ENCODE assay signal across 29 cellular contexts in the genomic region with DNA sequence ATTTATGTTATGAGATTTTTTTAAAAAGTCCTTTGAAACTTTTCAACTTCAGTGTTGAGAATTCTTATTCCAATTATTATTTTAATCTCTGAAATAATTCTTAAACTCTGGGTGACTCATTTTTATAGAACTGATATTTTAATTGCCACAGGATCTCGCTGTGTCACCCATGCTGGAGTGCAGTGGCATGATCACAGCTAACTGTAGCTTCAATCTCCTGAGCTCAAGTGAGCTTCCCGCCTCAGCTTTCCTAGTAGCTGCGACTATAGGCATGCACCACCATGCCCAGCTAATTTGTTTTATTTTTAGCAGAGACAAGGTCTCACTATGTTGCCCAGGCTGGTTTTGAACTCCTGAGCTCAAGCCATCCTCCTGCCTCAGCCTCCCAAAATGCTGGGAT.
"Had no signal": no experiment of that assay in that cellular context is flagged by ENCODE, and none has a peak within 500 bp of the region (broad histone marks: within the 10 kb centered on the region; RNA-seq: fewer than 3 reads in every experiment).

No MANE protein-coding gene starts in this region.

- H3K36me3 ChIP-seq: uterus had no signal

- FAIRE-seq: urothelium cell line had no signal

- H3K4me3 Mint-ChIP-seq: stimulated activated effector memory CD8-positive, alpha-beta T cell treated with anti-CD3 and anti-CD28 coated beads, Interleukin-12 subunit alpha, Interleukin-12 subunit beta, amount 100 ng/mL, for 72 hours; stimulated activated memory B cell treated with anti-CD40 and anti-IgM and Interleukin-4, amounts not matched to agents 10 μg/mL and 1 μg/mL and 100 μg/mL, for 72 hours; stimulated activated naive B cell treated with anti-CD40 and anti-IgM and Interleukin-4, amounts not matched to agents 10 μg/mL and 1 μg/mL and 100 μg/mL, for 72 hours; stimulated activated naive CD8-positive, alpha-beta T cell treated with anti-CD3 and anti-CD28 coated beads, Interleukin-15, amount 100 ng/mL, for 72 hours; stimulated activated naive CD8-positive, alpha-beta T cell treated with anti-CD3 and anti-CD28 coated beads, Interleukin-15, Interleukin-2, amounts not matched to agents 100 ng/mL and 50 ng/mL, for 24 hours; type B pancreatic cell had no signal

- H3K9me3 ChIP-seq: stomach, suprapubic skin, testis, thoracic aorta, thyroid gland, tibial artery, tibial nerve, transverse colon, upper lobe of left lung, upper lobe of right lung, uterus, vagina had no signal

- H3K27ac ChIP-seq: stomach, suprapubic skin, testis, thoracic aorta, thyroid gland, tibial artery, tibial nerve, transverse colon, upper lobe of left lung, upper lobe of right lung, uterus, vagina had no signal

- H3K27me3 ChIP-seq: stomach, suprapubic skin, testis, thyroid gland, tibial artery, tibial nerve, transverse colon, upper lobe of left lung, upper lobe of right lung, uterus, vagina had no signal

- H3K27me3 Mint-ChIP-seq: stimulated activated memory B cell treated with anti-CD40 and anti-IgM and Interleukin-4, amounts not matched to agents 10 μg/mL and 1 μg/mL and 100 μg/mL, for 72 hours; stimulated activated naive B cell treated with anti-CD40 and anti-IgM and Interleukin-4, amounts not matched to agents 10 μg/mL and 1 μg/mL and 100 μg/mL, for 72 hours; stimulated activated naive CD8-positive, alpha-beta T cell treated with anti-CD3 and anti-CD28 coated beads, Interleukin-15, amount 100 ng/mL, for 72 hours; stimulated activated naive CD8-positive, alpha-beta T cell treated with anti-CD3 and anti-CD28 coated beads, Interleukin-15, Interleukin-2, amounts not matched to agents 100 ng/mL and 50 ng/mL, for 24 hours; type B pancreatic cell had no signal

- H3K27ac Mint-ChIP-seq: stimulated activated effector memory CD8-positive, alpha-beta T cell treated with anti-CD3 and anti-CD28 coated beads, Interleukin-12 subunit alpha, Interleukin-12 subunit beta, amount 100 ng/mL, for 72 hours; stimulated activated memory B cell treated with anti-CD40 and anti-IgM and Interleukin-4, amounts not matched to agents 10 μg/mL and 1 μg/mL and 100 μg/mL, for 72 hours; stimulated activated naive B cell treated with anti-CD40 and anti-IgM and Interleukin-4, amounts not matched to agents 10 μg/mL and 1 μg/mL and 100 μg/mL, for 72 hours; stimulated activated naive CD8-positive, alpha-beta T cell treated with anti-CD3 and anti-CD28 coated beads, Interleukin-15, amount 100 ng/mL, for 72 hours; stimulated activated naive CD8-positive, alpha-beta T cell treated with anti-CD3 and anti-CD28 coated beads, Interleukin-15, Interleukin-2, amounts not matched to agents 100 ng/mL and 50 ng/mL, for 24 hours; type B pancreatic cell had no signal

- H3K9me3 Mint-ChIP-seq: stimulated activated effector memory CD8-positive, alpha-beta T cell treated with anti-CD3 and anti-CD28 coated beads, Interleukin-12 subunit alpha, Interleukin-12 subunit beta, amount 100 ng/mL, for 72 hours; stimulated activated memory B cell treated with anti-CD40 and anti-IgM and Interleukin-4, amounts not matched to agents 10 μg/mL and 1 μg/mL and 100 μg/mL, for 72 hours; stimulated activated naive B cell treated with anti-CD40 and anti-IgM and Interleukin-4, amounts not matched to agents 10 μg/mL and 1 μg/mL and 100 μg/mL, for 72 hours; stimulated activated naive CD8-positive, alpha-beta T cell treated with anti-CD3 and anti-CD28 coated beads, Interleukin-15, amount 100 ng/mL, for 72 hours; stimulated activated naive CD8-positive, alpha-beta T cell treated with anti-CD3 and anti-CD28 coated beads, Interleukin-15, Interleukin-2, amounts not matched to agents 100 ng/mL and 50 ng/mL, for 24 hours; type B pancreatic cell had no signal

- ATAC-seq: stimulated activated effector memory CD8-positive, alpha-beta T cell treated with anti-CD3 and anti-CD28 coated beads, Interleukin-12 subunit alpha, Interleukin-12 subunit beta, amount 100 ng/mL, for 72 hours; stimulated activated memory B cell treated with anti-CD40 and anti-IgM and Interleukin-4, amounts not matched to agents 10 μg/mL and 1 μg/mL and 100 μg/mL, for 72 hours; stimulated activated naive B cell treated with anti-CD40 and anti-IgM and Interleukin-4, amounts not matched to agents 10 μg/mL and 1 μg/mL and 100 μg/mL, for 72 hours; stimulated activated naive CD8-positive, alpha-beta T cell treated with anti-CD3 and anti-CD28 coated beads, Interleukin-15, amount 100 ng/mL, for 72 hours; stimulated activated naive CD8-positive, alpha-beta T cell treated with anti-CD3 and anti-CD28 coated beads, Interleukin-15, Interleukin-2, amounts not matched to agents 100 U/mL and 50 U/mL, for 24 hours; upper lobe of right lung had no signal

- H3K4me3 ChIP-seq: stomach, suprapubic skin, testis, thoracic aorta, thyroid gland, tibial artery, tibial nerve, transverse colon, upper lobe of left lung, upper lobe of right lung, uterus, vagina had no signal

- H3K4me1 Mint-ChIP-seq: stimulated activated effector memory CD8-positive, alpha-beta T cell treated with anti-CD3 and anti-CD28 coated beads, Interleukin-12 subunit alpha, Interleukin-12 subunit beta, amount 100 ng/mL, for 72 hours; stimulated activated memory B cell treated with anti-CD40 and anti-IgM and Interleukin-4, amounts not matched to agents 10 μg/mL and 1 μg/mL and 100 μg/mL, for 72 hours; stimulated activated naive B cell treated with anti-CD40 and anti-IgM and Interleukin-4, amounts not matched to agents 10 μg/mL and 1 μg/mL and 100 μg/mL, for 72 hours; stimulated activated naive CD8-positive, alpha-beta T cell treated with anti-CD3 and anti-CD28 coated beads, Interleukin-15, amount 100 ng/mL, for 72 hours had no signal

- DNase-seq: stimulated activated CD4-positive, alpha-beta T cell treated with anti-CD3 and anti-CD28 coated beads, Interleukin-2, amount 100 ng/mL, for 48 hours; stimulated activated CD4-positive, alpha-beta T cell treated with anti-CD3 and anti-CD28 coated beads, Interleukin-4, amount 100 ng/mL, for 1 hour; stimulated activated CD4-positive, alpha-beta T cell treated with anti-CD3 and anti-CD28 coated beads, Interleukin-4, amount 100 ng/mL, for 24 hours; stimulated activated CD4-positive, alpha-beta T cell treated with anti-CD3 and anti-CD28 coated beads, Interleukin-4, amount 100 ng/mL, for 4 hours; stimulated activated CD8-positive, alpha-beta memory T cell treated with anti-CD3 and anti-CD28 coated beads, Interleukin-4, amount 100 ng/mL, for 48 hours; stimulated activated naive B cell treated with anti-CD40 and anti-IgM and Interleukin-4, amounts not matched to agents 10 μg/mL and 1 μg/mL and 100 μg/mL, for 72 hours; stimulated activated naive CD4-positive, alpha-beta T cell; stimulated activated naive CD4-positive, alpha-beta T cell treated with Interleukin-2 at 50 U/mL for 16 hours; stimulated activated naive CD8-positive, alpha-beta T cell treated with anti-CD3 and anti-CD28 coated beads, Interleukin-15, amount 100 ng/mL, for 72 hours; stimulated activated naive CD8-positive, alpha-beta T cell treated with anti-CD3 and anti-CD28 coated beads, Interleukin-15, Interleukin-2, amounts not matched to agents 100 U/mL and 50 U/mL, for 24 hours; stomach; substantia nigra; testis; thyroid gland; tibial artery; transverse colon; trophoblast cell; upper lobe of left lung; upper lobe of right lung; uterus had no signal

- H3K4me1 ChIP-seq: stomach, suprapubic skin, testis, thyroid gland, tibial artery, tibial nerve, transverse colon, upper lobe of left lung, upper lobe of right lung, uterus, vagina had no signal
